8 cellular contexts compared by ENCODE assay signal in the genomic region with DNA sequence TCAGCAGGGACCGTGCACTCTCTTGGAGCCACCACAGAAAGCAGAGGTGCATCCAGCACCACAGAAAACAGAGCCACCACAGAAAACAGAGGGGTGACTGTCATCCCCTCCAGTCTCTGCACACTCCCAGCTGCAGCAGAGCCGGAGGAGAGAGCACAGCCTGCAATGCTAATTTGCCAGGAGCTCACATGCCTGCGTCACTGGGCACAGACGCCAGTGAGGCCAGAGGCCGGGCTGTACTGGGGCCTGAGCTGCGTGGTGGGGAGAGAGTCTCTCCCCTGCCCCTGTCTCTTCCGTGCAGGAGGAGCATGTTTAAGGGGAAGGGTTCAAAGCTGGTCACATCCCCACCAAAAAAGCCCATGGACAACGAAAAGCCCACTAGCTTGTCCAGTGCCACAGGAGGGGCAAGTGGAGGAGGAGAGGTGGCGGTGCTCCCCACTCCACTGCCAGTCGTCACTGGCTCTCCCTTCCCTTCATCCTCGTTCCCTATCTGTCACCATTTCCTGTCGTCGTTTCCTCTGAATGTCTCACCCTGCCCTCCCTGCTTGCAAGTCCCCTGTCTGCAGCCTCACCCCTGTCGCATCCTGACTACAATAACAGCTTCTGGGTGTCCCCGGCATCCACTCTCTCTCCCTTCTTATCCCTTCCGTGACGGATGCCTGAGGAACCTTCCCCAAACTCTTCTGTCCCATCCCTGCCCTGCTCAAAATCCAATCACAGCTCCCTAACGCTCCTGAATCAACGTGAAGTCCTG.
A peak's percentile ranks its signal among the peaks of the same experiment; 100 is the strongest.
DNase-seq lines count a peak whose midpoint lies in the region; ATAC-seq, FAIRE-seq and TF ChIP-seq lines count a peak whose summit lies in the region.
"Not testable (repeated sequence)": the region's sequence is repeated elsewhere in the genome, so short reads cannot be mapped to it uniquely, and the experiment has no call there.

No MANE protein-coding gene starts in this region.

- not testable (repeated sequence) for H3K27ac Mint-ChIP-seq in activated naive CD4-positive, alpha-beta T cell treated with anti-CD3 and anti-CD28 coated beads for 36 hours

- H3K4me2 ChIP-seq in SK-N-SH, result not testable (repeated sequence)

- not testable (repeated sequence) for H3K79me2 ChIP-seq in SK-N-SH (ENCODE audit: insufficient read depth)

- H3K4me3 ChIP-seq in SK-N-SH (ENCODE audit: low read depth in 2 of 2, low read length in 1 of 2); lung; retinal pigment epithelial cell (ENCODE audit: low read length): not testable (repeated sequence)
- H3K4me3 ChIP-seq in dorsolateral prefrontal cortex, result peak overlapping the region in 34 of 59 donors; percentile 1 to 49 (median 20)

- not testable (repeated sequence) for TF ChIP-seq POLR2A in GM12892 (IDR thresholded peaks at IDR 0.05; ENCODE audit: low read depth, low read length)

- not testable (repeated sequence) for H3K9me3 ChIP-seq in SK-N-SH; lung (ENCODE audit: control insufficient read depth in 2 of 2, insufficient read depth in 1 of 2, low read length in 1 of 2)

- not testable (repeated sequence) for TF ChIP-seq CTCF in SK-N-SH (IDR thresholded peaks at IDR 0.05); lung (IDR thresholded peaks at IDR 0.05; ENCODE audit: control extremely low read depth, extremely low read depth); retinal pigment epithelial cell (conservative IDR thresholded peaks at IDR 0.05; ENCODE audit: low read depth, low read length)
- TF ChIP-seq CTCF in dorsolateral prefrontal cortex (IDR thresholded peaks at IDR 0.05 in 54 of 56, conservative IDR thresholded peaks at IDR 0.05 in 2 of 56; ENCODE audit: low read depth in 1 of 56, partially characterized antibody in 56 of 56), result peak in 21 of 56 donors; percentile 6 to 52 (median 19)

- not testable (repeated sequence) for H3K4me3 Mint-ChIP-seq in activated naive CD4-positive, alpha-beta T cell treated with anti-CD3 and anti-CD28 coated beads for 36 hours

- peak overlapping the region in 1 of 2 experiments; percentile 68; a peak in 2 of 4 replicates for H3K27ac ChIP-seq in SK-N-SH (ENCODE audit: low read depth in 2 of 2, low read length in 1 of 2)
- H3K27ac ChIP-seq in dorsolateral prefrontal cortex, result peak overlapping the region in 57 of 59 donors; percentile 51 to 99 (median 91)
- H3K27ac ChIP-seq in lung (ENCODE audit: low read depth in 1 of 2, low read length in 1 of 2), result peak overlapping the region in 1 of 2 donors; percentile 53

- not testable (repeated sequence) for ATAC-seq in left ventricle myocardium superior; lung (ENCODE audit: insufficient read depth, low FRiP score)

- not testable (repeated sequence) for H3K36me3 Mint-ChIP-seq in activated naive CD4-positive, alpha-beta T cell treated with anti-CD3 and anti-CD28 coated beads for 36 hours (ENCODE audit: low read depth)

- H3K27me3 Mint-ChIP-seq in activated naive CD4-positive, alpha-beta T cell treated with anti-CD3 and anti-CD28 coated beads for 36 hours (ENCODE audit: low read depth), result not testable (repeated sequence)

- H3K9ac ChIP-seq in SK-N-SH, result not testable (repeated sequence)

- not testable (repeated sequence) for H3F3A ChIP-seq in SK-N-SH (replicated peaks; ENCODE audit: insufficient read depth)

- H3K9me2 ChIP-seq in SK-N-SH, result not testable (repeated sequence)

- H3K4me1 ChIP-seq in SK-N-SH (ENCODE audit: control insufficient read depth in 1 of 2, insufficient read depth in 2 of 2, low read depth in 1 of 2, low read length in 1 of 2); lung (ENCODE audit: control insufficient read depth in 2 of 2, insufficient read depth in 2 of 2, low read length in 2 of 2): not testable (repeated sequence)

- intact Hi-C loops in activated naive CD4-positive, alpha-beta T cell treated with anti-CD3 and anti-CD28 coated beads for 36 hours (cut with micrococcal nuclease); dorsolateral prefrontal cortex (cut with DNase I); left ventricle myocardium superior (cut with micrococcal nuclease): not testable (repeated sequence)

- not testable (repeated sequence) for H3K9me3 Mint-ChIP-seq in activated naive CD4-positive, alpha-beta T cell treated with anti-CD3 and anti-CD28 coated beads for 36 hours

- not testable (repeated sequence) for H3K36me3 ChIP-seq in SK-N-SH (replicated peaks in 1 of 2; ENCODE audit: control insufficient read depth in 1 of 2, insufficient read depth in 2 of 2, low read length in 1 of 2); lung (ENCODE audit: control insufficient read depth in 2 of 2, insufficient read depth in 2 of 2, low read length in 2 of 2)

- POLR2A ChIA-PET in SK-N-SH (lab: Yijun Ruan, JAX), result not testable (repeated sequence)

- TF ChIP-seq RAD21 in SK-N-SH (IDR thresholded peaks at IDR 0.05; ENCODE audit: low read length), result not testable (repeated sequence)

- H3K4me1 Mint-ChIP-seq in activated naive CD4-positive, alpha-beta T cell treated with anti-CD3 and anti-CD28 coated beads for 36 hours (ENCODE audit: low read depth), result not testable (repeated sequence)

- FAIRE-seq in GM12892 (lab: Jason Lieb, UNC), result not testable (repeated sequence)

- not testable (repeated sequence) for H3K27me3 ChIP-seq in SK-N-SH (ENCODE audit: insufficient read depth); dorsolateral prefrontal cortex; lung (ENCODE audit: control insufficient read depth, insufficient read depth)

- DNase-seq in GM12892 (ENCODE audit: insufficient read length) (peak; percentile 7), SK-N-SH (peak; percentile 73), dorsolateral prefrontal cortex (peak; percentile 75 to 99 (median 98)), left ventricle myocardium superior (peak; percentile 53), lung (ENCODE audit: low spot score) (peak; percentile 33), retinal pigment epithelial cell (ENCODE audit: low read depth) (peak; percentile 31), ureter (ENCODE audit: low spot score) (peak; percentile 42)
- DNase-seq in activated naive CD4-positive, alpha-beta T cell treated with anti-CD3 and anti-CD28 coated beads for 36 hours, result peak; percentile 58

- 72% methylated on average over 13 of the region's 19 CpGs for WGBS in SK-N-SH (ENCODE audit: low lambda C conversion rate)
- 43 to 51% methylated on average over 12 to 15 of the region's 19 CpGs for WGBS in lung, 2 donors

- CTCF ChIA-PET in SK-N-SH (lab: Yijun Ruan, JAX); activated naive CD4-positive, alpha-beta T cell treated with anti-CD3 and anti-CD28 coated beads for 36 hours (lab: Charles Lee): not testable (repeated sequence)

- TF ChIP-seq EP300 in SK-N-SH (IDR thresholded peaks at IDR 0.05; ENCODE audit: borderline replicate concordance in 1 of 2, low read depth in 1 of 2, low read length in 1 of 2), result not testable (repeated sequence)

- H2AFZ ChIP-seq in SK-N-SH (ENCODE audit: low read depth), result not testable (repeated sequence)

- H4K20me1 ChIP-seq in SK-N-SH (ENCODE audit: insufficient read depth), result not testable (repeated sequence)

Comparison
In these comparisons a context has a peak if more than half of its experiments do, and no peak if none do; other contexts are left out.
1. DNase-seq: peak in every context shown above with its lines; median percentile 98 in dorsolateral prefrontal cortex; 73 in SK-N-SH; 58 in activated naive CD4-positive, alpha-beta T cell treated with anti-CD3 and anti-CD28 coated beads for 36 hours; 53 in left ventricle myocardium superior; 42 in ureter; 33 in lung; 31 in retinal pigment epithelial cell; 7 in GM12892.